ENCODE assay signal across 8 cellular contexts in genomic region chr1:198776602-198777029, GRCh38.
DNase-seq lines count a peak whose midpoint lies in the region; ATAC-seq and TF ChIP-seq lines count a peak whose summit lies in the region.

No MANE protein-coding gene starts in this region.

- H3K4me3 ChIP-seq in Panc1 (ENCODE audit: low read depth in 2 of 2, low read length in 2 of 2) = no peak overlapping the region
- H3K4me3 ChIP-seq in fibroblast of mammary gland (ENCODE audit: control insufficient read depth, low read depth, low read length) = no peak overlapping the region
- no peak overlapping the region for H3K4me3 ChIP-seq in trophoblast cell (ENCODE audit: low read depth, low read length)

- POLR2A ChIA-PET in Panc1 (lab: Charles Lee) = no interaction called here

- CTCF ChIA-PET in Panc1 (lab: Charles Lee) = no interaction called here

- H2AFZ ChIP-seq in trophoblast cell (ENCODE audit: insufficient read depth, low read length, poor library complexity) = no peak overlapping the region

- in situ Hi-C loops in Panc1 (cut with HindIII; ENCODE audit: low pct_unique_long_range_greater_than_20kb, low sequenced_read_pairs) = no loop called here

- H3K4me1 ChIP-seq in Panc1 (ENCODE audit: control insufficient read depth, insufficient read depth, low read length) (no peaks in the 10 kb centered on the region), trophoblast cell (ENCODE audit: control insufficient read depth in 1 of 2, insufficient read depth in 2 of 2, low read length in 2 of 2) (no peaks in the 10 kb centered on the region)

- WGBS in trophoblast cell (ENCODE audit: extremely low coverage, insufficient coverage, insufficient read length) = no CpG with 5 or more reads among the region's 4 CpGs

- no peak overlapping the region for H4K12ac ChIP-seq in trophoblast cell (ENCODE audit: low read depth, low read length)

- no peak overlapping the region for H3K18ac ChIP-seq in trophoblast cell (ENCODE audit: low read length)

- no peak overlapping the region for H3K23ac ChIP-seq in trophoblast cell (ENCODE audit: low read length)

- ATAC-seq in Panc1 = peak; percentile 42; the same call in 1 of the 2 replicates
- ATAC-seq in HG03159 (IDR thresholded peaks at IDR 0.05; ENCODE audit: unreplicated experiment) = no peak
- ATAC-seq in GM18861 (IDR thresholded peaks at IDR 0.05; ENCODE audit: unreplicated experiment) = no peak
- no peak for ATAC-seq in HG03135 (IDR thresholded peaks at IDR 0.05; ENCODE audit: unreplicated experiment)
- no peak for ATAC-seq in HG02973 (IDR thresholded peaks at IDR 0.05; ENCODE audit: unreplicated experiment)

- H4K91ac ChIP-seq in trophoblast cell (ENCODE audit: low read depth, low read length) = no peak overlapping the region

- no peaks in the 10 kb centered on the region for H3K27me3 ChIP-seq in Panc1 (ENCODE audit: control insufficient read depth, insufficient read depth, low read length)
- no peaks in the 10 kb centered on the region for H3K27me3 ChIP-seq in trophoblast cell (ENCODE audit: insufficient read depth, low read length)

- no peak overlapping the region for H2AK5ac ChIP-seq in trophoblast cell (ENCODE audit: low read length)

- no peak overlapping the region for H2BK120ac ChIP-seq in trophoblast cell (ENCODE audit: insufficient read depth, low read length, poor library complexity)

- DNase-seq in GM04503 (ENCODE audit: low read depth) = peak; percentile 98
- no peak for DNase-seq in Panc1 (ENCODE audit: low read depth, low spot score)
- peak; percentile 99 for DNase-seq in fibroblast of mammary gland (ENCODE audit: low read depth)
- peak; percentile 9 to 31 for DNase-seq in trophoblast cell

- H3K27ac ChIP-seq in Panc1 (ENCODE audit: low read length) (no peak overlapping the region), trophoblast cell (ENCODE audit: low read depth, low read length) (peak overlapping the region; percentile 40)

- no TSS peak for BruUV-seq in Panc1 (replicated peaks; lab: Mats Ljungman, UMichigan)

- H3K36me3 ChIP-seq in Panc1 (ENCODE audit: control insufficient read depth, insufficient read depth, low read length) (no peaks in the 10 kb centered on the region), trophoblast cell (ENCODE audit: control insufficient read depth in 1 of 2, insufficient read depth in 2 of 2, low read length in 2 of 2) (no peaks in the 10 kb centered on the region)

- H3K4ac ChIP-seq in trophoblast cell (ENCODE audit: low read depth, low read length) = no peak overlapping the region

- H4K8ac ChIP-seq in trophoblast cell (ENCODE audit: low read depth, low read length) = no peak overlapping the region

- H2BK12ac ChIP-seq in trophoblast cell (ENCODE audit: low read length) = no peak overlapping the region

- H3K4me2 ChIP-seq in trophoblast cell (ENCODE audit: low read length) = no peak overlapping the region

- no peak overlapping the region for H3K9ac ChIP-seq in trophoblast cell (ENCODE audit: low read length)

- intact Hi-C loops in Panc1 (cut with micrococcal nuclease; ENCODE audit: unreplicated experiment) = no loop called here

- H2BK5ac ChIP-seq in trophoblast cell (ENCODE audit: low read depth, low read length, poor library complexity) = no peak overlapping the region

- TF ChIP-seq CTCF in Panc1 (IDR thresholded peaks at IDR 0.05) (no peak), fibroblast of mammary gland (conservative IDR thresholded peaks at IDR 0.05; ENCODE audit: control insufficient read depth, insufficient read depth, low read depth, low read length) (no peak)

- H3K14ac ChIP-seq in trophoblast cell (ENCODE audit: low read length) = no peak overlapping the region

- no peaks in the 10 kb centered on the region for H3K9me3 ChIP-seq in Panc1 (ENCODE audit: control insufficient read depth, insufficient read depth, low read depth, low read length)
- H3K9me3 ChIP-seq in trophoblast cell (ENCODE audit: insufficient read depth, low read depth, low read length) = no peaks in the 10 kb centered on the region

- no peaks in the 10 kb centered on the region for H3K79me1 ChIP-seq in trophoblast cell (ENCODE audit: low read length)

- H3K79me2 ChIP-seq in trophoblast cell (ENCODE audit: control insufficient read depth, insufficient read depth, low read length, poor library complexity) = no peaks in the 10 kb centered on the region
